ENCODE assay signal across 19 cellular contexts in the genomic region with DNA sequence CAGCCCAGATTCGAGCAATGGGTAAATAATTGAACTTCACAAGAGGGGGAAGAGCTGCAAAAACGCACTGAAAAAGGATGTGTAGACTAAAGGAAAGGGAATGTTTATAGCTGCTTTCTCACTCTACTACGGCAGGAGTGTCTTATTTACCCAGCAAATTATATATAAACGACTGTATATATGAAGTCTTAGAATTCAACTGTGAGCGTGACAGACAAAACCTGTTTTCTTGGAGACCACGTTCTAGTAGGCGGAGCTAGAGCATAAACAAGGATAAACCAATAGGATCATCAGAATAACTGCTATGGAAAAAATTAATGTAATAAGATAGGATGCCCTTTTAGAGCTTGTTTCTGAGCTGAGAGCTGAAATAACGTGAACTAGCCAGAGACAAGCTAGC.
DNase-seq lines count a peak whose midpoint lies in the region; ATAC-seq, FAIRE-seq and TF ChIP-seq lines count a peak whose summit lies in the region.
"Had no signal": no experiment of that assay in that cellular context is flagged by ENCODE, and none has a peak within 500 bp of the region (broad histone marks: within the 10 kb centered on the region; RNA-seq: fewer than 3 reads in every experiment).

No MANE protein-coding gene starts in this region.

- H3K27me3 ChIP-seq in neural progenitor cell (no peaks in the 10 kb centered on the region), pancreas (no peaks in the 10 kb centered on the region)
- H3K27me3 ChIP-seq: BLaER1 had no signal

- no peak overlapping the region for H3K4me3 Mint-ChIP-seq in neural progenitor cell
- H3K4me3 Mint-ChIP-seq: CD4-positive, CD25-positive, alpha-beta regulatory T cell; CD8-positive, alpha-beta T cell; HFFc6 had no signal

- H3K9me3 ChIP-seq in neural progenitor cell (ENCODE audit: low read depth) (no peaks in the 10 kb centered on the region), pancreas (no peaks in the 10 kb centered on the region)
- H3K9me3 ChIP-seq: BLaER1, Caco-2, HAP-1 had no signal

- no peaks in the 10 kb centered on the region for H4K20me1 ChIP-seq in neural progenitor cell (ENCODE audit: low read depth)
- H4K20me1 ChIP-seq: BLaER1 had no signal

- peaks cover 19% of the 10 kb centered on the region for H3K4me1 ChIP-seq in neural progenitor cell
- no peaks in the 10 kb centered on the region for H3K4me1 ChIP-seq in pancreas
- H3K4me1 ChIP-seq: BLaER1, Caco-2, HAP-1 had no signal

- H2AFZ ChIP-seq in neural progenitor cell (replicated peaks) = peak overlapping the region; percentile 42
- H2AFZ ChIP-seq: GM23248 had no signal

- H3K36me3 ChIP-seq in neural progenitor cell = no peaks in the 10 kb centered on the region
- no peaks in the 10 kb centered on the region for H3K36me3 ChIP-seq in pancreas
- H3K36me3 ChIP-seq: BLaER1, HAP-1 had no signal

- H3K9ac ChIP-seq in neural progenitor cell = no peak overlapping the region
- H3K9ac ChIP-seq: BLaER1, GM23248 had no signal

- no peak for FAIRE-seq in pancreas (lab: Jason Lieb, UNC)
- FAIRE-seq: G401.6, GM12892, H54 had no signal

- H3K4me2 ChIP-seq in neural progenitor cell = peak overlapping the region; percentile 22
- H3K4me2 ChIP-seq: BLaER1 had no signal

- WGBS in pancreas, 2 donors = 62 to 67% methylated on average over 8 of the region's 8 CpGs

- H3K27ac ChIP-seq in neural progenitor cell = no peak overlapping the region
- H3K27ac ChIP-seq in pancreas = no peak overlapping the region
- H3K27ac ChIP-seq: BLaER1, C4-2B, GM23248 had no signal

- no peak overlapping the region for H3K27ac Mint-ChIP-seq in neural progenitor cell
- H3K27ac Mint-ChIP-seq: CD4-positive, CD25-positive, alpha-beta regulatory T cell; CD8-positive, alpha-beta T cell; HFFc6 had no signal

- TF ChIP-seq CTCF in neural progenitor cell (IDR thresholded peaks at IDR 0.05) (no peak), omental fat pad (IDR thresholded peaks at IDR 0.05) (no peak), pancreas (IDR thresholded peaks at IDR 0.05) (no peak)

- H3K27me3 Mint-ChIP-seq in neural progenitor cell (ENCODE audit: insufficient read depth, low read depth) = no peaks in the 10 kb centered on the region
- H3K27me3 Mint-ChIP-seq: CD4-positive, CD25-positive, alpha-beta regulatory T cell had no signal

- H3K79me2 ChIP-seq in neural progenitor cell (ENCODE audit: low read depth) = no peaks in the 10 kb centered on the region

- intact Hi-C loops in pancreas (cut with DNase I) = no loop called here

- H3K36me3 Mint-ChIP-seq in neural progenitor cell = no peaks in the 10 kb centered on the region
- H3K36me3 Mint-ChIP-seq: CD4-positive, CD25-positive, alpha-beta regulatory T cell; CD8-positive, alpha-beta T cell had no signal

- H3K9me3 Mint-ChIP-seq in neural progenitor cell = no peaks in the 10 kb centered on the region

- DNase-seq in NCI-H146 (lab: John Stamatoyannopoulos, UW) = peak; percentile 82
- peak; percentile 34 for DNase-seq in NCI-H748 treated with DMSO at 0.1 percent for 48 hours (lab: John Stamatoyannopoulos, UW)
- DNase-seq in neural progenitor cell (ENCODE audit: low spot score) = no peak
- DNase-seq in omental fat pad (ENCODE audit: low spot score) = no peak
- DNase-seq in pancreas = no peak
- no peak for DNase-seq in NCI-H1105 treated with DMSO at 0.1 percent for 48 hours (lab: John Stamatoyannopoulos, UW)
- DNase-seq: Caco-2; CD4-positive, CD25-positive, alpha-beta regulatory T cell; CD8-positive, alpha-beta T cell; DMS153; DND-41; GM23248; HFFc6 had no signal

- ATAC-seq in omental fat pad (ENCODE audit: low FRiP score) (no peak), pancreas (no peak)
- ATAC-seq: CD8-positive, alpha-beta T cell had no signal

- H3K4me3 ChIP-seq in neural progenitor cell (no peak overlapping the region), pancreas (no peak overlapping the region)
- H3K4me3 ChIP-seq: BLaER1, GM23248, HAP-1 had no signal

- no peaks in the 10 kb centered on the region for H3K4me1 Mint-ChIP-seq in neural progenitor cell
- H3K4me1 Mint-ChIP-seq: CD4-positive, CD25-positive, alpha-beta regulatory T cell had no signal

- no peaks in the 10 kb centered on the region for H3F3A ChIP-seq in neural progenitor cell (ENCODE audit: low read depth)

Comparison
In these comparisons a context has a peak if more than half of its experiments do, and no peak if none do; other contexts are left out.
1. DNase-seq: peak in NCI-H146 (single experiment) and NCI-H748 treated with DMSO at 0.1 percent for 48 hours (single experiment); none in neural progenitor cell (single experiment), omental fat pad (single experiment), pancreas (0 of 6) and NCI-H1105 treated with DMSO at 0.1 percent for 48 hours (single experiment).